In the genomic region with DNA sequence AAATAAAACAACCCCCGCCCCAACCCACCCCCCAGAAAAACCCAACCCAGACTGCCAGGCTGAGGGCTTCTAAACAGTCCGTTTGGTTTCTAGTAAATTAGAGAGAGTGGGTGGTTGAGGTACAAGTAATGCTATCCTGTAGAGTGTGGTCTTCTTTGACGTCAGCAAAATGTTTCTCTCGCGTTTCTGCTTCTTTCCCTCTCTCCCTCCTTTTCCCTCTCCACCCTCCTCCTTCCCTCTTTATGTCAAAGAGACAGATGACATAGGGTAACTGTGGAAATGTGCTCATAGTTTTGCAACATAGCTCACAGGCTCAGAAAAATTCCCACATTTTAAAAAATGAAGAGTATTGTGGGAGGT, we compare ENCODE assay signal across 1 cellular context.
TF ChIP-seq lines count a peak whose summit lies in the region.

No MANE protein-coding gene starts in this region.

TF ChIP-seq in GM12878, 131 proteins besides CTCF, POLR2A, EP300 and RAD21 (continued from another document):
- no peak for TF ChIP-seq ZBTB4 (CRISPR knock-in tag; IDR thresholded peaks at IDR 0.05)
- TF ChIP-seq CREM (IDR thresholded peaks at IDR 0.05; ENCODE audit: low read depth) = peak; percentile 71
- TF ChIP-seq, protein P1, sequence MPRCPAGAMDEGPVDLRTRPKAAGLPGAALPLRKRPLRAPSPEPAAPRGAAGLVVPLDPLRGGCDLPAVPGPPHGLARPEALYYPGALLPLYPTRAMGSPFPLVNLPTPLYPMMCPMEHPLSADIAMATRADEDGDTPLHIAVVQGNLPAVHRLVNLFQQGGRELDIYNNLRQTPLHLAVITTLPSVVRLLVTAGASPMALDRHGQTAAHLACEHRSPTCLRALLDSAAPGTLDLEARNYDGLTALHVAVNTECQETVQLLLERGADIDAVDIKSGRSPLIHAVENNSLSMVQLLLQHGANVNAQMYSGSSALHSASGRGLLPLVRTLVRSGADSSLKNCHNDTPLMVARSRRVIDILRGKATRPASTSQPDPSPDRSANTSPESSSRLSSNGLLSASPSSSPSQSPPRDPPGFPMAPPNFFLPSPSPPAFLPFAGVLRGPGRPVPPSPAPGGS (IDR thresholded peaks at IDR 0.05; ENCODE audit: borderline replicate concordance, insufficient read depth, low read depth, low read length, poor library complexity, severe bottlenecking) = no peak
- no peak for TF ChIP-seq SREBF2 (IDR thresholded peaks at IDR 0.05; ENCODE audit: low read length)
- TF ChIP-seq, protein P2, sequence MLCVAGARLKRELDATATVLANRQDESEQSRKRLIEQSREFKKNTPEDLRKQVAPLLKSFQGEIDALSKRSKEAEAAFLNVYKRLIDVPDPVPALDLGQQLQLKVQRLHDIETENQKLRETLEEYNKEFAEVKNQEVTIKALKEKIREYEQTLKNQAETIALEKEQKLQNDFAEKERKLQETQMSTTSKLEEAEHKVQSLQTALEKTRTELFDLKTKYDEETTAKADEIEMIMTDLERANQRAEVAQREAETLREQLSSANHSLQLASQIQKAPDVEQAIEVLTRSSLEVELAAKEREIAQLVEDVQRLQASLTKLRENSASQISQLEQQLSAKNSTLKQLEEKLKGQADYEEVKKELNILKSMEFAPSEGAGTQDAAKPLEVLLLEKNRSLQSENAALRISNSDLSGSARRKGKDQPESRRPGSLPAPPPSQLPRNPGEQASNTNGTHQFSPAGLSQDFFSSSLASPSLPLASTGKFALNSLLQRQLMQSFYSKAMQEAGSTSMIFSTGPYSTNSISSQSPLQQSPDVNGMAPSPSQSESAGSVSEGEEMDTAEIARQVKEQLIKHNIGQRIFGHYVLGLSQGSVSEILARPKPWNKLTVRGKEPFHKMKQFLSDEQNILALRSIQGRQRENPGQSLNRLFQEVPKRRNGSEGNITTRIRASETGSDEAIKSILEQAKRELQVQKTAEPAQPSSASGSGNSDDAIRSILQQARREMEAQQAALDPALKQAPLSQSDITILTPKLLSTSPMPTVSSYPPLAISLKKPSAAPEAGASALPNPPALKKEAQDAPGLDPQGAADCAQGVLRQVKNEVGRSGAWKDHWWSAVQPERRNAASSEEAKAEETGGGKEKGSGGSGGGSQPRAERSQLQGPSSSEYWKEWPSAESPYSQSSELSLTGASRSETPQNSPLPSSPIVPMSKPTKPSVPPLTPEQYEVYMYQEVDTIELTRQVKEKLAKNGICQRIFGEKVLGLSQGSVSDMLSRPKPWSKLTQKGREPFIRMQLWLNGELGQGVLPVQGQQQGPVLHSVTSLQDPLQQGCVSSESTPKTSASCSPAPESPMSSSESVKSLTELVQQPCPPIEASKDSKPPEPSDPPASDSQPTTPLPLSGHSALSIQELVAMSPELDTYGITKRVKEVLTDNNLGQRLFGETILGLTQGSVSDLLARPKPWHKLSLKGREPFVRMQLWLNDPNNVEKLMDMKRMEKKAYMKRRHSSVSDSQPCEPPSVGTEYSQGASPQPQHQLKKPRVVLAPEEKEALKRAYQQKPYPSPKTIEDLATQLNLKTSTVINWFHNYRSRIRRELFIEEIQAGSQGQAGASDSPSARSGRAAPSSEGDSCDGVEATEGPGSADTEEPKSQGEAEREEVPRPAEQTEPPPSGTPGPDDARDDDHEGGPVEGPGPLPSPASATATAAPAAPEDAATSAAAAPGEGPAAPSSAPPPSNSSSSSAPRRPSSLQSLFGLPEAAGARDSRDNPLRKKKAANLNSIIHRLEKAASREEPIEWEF (IDR thresholded peaks at IDR 0.05; ENCODE audit: insufficient replicate concordance, low read depth, low read length) = no peak
- TF ChIP-seq, protein P3, sequence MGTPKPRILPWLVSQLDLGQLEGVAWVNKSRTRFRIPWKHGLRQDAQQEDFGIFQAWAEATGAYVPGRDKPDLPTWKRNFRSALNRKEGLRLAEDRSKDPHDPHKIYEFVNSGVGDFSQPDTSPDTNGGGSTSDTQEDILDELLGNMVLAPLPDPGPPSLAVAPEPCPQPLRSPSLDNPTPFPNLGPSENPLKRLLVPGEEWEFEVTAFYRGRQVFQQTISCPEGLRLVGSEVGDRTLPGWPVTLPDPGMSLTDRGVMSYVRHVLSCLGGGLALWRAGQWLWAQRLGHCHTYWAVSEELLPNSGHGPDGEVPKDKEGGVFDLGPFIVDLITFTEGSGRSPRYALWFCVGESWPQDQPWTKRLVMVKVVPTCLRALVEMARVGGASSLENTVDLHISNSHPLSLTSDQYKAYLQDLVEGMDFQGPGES (IDR thresholded peaks at IDR 0.05) = no peak
- TF ChIP-seq EED (IDR thresholded peaks at IDR 0.05; ENCODE audit: low read depth) = peak; percentile 44; the same call in 1 of the 2 replicates
- TF ChIP-seq PBX3 (IDR thresholded peaks at IDR 0.05; ENCODE audit: insufficient replicate concordance, low read depth, low read length) = no peak
- TF ChIP-seq SP1 (IDR thresholded peaks at IDR 0.05; ENCODE audit: low read depth, low read length) = peak; percentile 41
- TF ChIP-seq MTA3 (IDR thresholded peaks at IDR 0.05; ENCODE audit: borderline replicate concordance, low read length) = no peak
- peak; percentile 78 for TF ChIP-seq IKZF1 (conservative IDR thresholded peaks at IDR 0.05)
- TF ChIP-seq, protein P4, sequence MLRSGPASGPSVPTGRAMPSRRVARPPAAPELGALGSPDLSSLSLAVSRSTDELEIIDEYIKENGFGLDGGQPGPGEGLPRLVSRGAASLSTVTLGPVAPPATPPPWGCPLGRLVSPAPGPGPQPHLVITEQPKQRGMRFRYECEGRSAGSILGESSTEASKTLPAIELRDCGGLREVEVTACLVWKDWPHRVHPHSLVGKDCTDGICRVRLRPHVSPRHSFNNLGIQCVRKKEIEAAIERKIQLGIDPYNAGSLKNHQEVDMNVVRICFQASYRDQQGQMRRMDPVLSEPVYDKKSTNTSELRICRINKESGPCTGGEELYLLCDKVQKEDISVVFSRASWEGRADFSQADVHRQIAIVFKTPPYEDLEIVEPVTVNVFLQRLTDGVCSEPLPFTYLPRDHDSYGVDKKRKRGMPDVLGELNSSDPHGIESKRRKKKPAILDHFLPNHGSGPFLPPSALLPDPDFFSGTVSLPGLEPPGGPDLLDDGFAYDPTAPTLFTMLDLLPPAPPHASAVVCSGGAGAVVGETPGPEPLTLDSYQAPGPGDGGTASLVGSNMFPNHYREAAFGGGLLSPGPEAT (IDR thresholded peaks at IDR 0.05; ENCODE audit: low read depth) = peak; percentile 10; the same call in 1 of the 2 replicates
- TF ChIP-seq, protein P5, sequence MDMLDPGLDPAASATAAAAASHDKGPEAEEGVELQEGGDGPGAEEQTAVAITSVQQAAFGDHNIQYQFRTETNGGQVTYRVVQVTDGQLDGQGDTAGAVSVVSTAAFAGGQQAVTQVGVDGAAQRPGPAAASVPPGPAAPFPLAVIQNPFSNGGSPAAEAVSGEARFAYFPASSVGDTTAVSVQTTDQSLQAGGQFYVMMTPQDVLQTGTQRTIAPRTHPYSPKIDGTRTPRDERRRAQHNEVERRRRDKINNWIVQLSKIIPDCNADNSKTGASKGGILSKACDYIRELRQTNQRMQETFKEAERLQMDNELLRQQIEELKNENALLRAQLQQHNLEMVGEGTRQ (IDR thresholded peaks at IDR 0.05; ENCODE audit: borderline replicate concordance, low read depth, low read length) = no peak
- TF ChIP-seq ZNF384 (IDR thresholded peaks at IDR 0.05; ENCODE audit: borderline replicate concordance, low read depth, low read length) = no peak
- TF ChIP-seq, protein P6, sequence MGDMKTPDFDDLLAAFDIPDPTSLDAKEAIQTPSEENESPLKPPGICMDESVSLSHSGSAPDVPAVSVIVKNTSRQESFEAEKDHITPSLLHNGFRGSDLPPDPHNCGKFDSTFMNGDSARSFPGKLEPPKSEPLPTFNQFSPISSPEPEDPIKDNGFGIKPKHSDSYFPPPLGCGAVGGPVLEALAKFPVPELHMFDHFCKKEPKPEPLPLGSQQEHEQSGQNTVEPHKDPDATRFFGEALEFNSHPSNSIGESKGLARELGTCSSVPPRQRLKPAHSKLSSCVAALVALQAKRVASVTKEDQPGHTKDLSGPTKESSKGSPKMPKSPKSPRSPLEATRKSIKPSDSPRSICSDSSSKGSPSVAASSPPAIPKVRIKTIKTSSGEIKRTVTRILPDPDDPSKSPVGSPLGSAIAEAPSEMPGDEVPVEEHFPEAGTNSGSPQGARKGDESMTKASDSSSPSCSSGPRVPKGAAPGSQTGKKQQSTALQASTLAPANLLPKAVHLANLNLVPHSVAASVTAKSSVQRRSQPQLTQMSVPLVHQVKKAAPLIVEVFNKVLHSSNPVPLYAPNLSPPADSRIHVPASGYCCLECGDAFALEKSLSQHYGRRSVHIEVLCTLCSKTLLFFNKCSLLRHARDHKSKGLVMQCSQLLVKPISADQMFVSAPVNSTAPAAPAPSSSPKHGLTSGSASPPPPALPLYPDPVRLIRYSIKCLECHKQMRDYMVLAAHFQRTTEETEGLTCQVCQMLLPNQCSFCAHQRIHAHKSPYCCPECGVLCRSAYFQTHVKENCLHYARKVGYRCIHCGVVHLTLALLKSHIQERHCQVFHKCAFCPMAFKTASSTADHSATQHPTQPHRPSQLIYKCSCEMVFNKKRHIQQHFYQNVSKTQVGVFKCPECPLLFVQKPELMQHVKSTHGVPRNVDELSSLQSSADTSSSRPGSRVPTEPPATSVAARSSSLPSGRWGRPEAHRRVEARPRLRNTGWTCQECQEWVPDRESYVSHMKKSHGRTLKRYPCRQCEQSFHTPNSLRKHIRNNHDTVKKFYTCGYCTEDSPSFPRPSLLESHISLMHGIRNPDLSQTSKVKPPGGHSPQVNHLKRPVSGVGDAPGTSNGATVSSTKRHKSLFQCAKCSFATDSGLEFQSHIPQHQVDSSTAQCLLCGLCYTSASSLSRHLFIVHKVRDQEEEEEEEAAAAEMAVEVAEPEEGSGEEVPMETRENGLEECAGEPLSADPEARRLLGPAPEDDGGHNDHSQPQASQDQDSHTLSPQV (IDR thresholded peaks at IDR 0.05) = peak; percentile 89; the same call in 1 of the 2 replicates
- peak; percentile 29; the same call in 1 of the 2 replicates for TF ChIP-seq ZNF687 (IDR thresholded peaks at IDR 0.05)
- 0 out of 2 replicates have a peak, but pooled peaks have one; percentile 57 for TF ChIP-seq PAX5 (IDR thresholded peaks at IDR 0.05; ENCODE audit: borderline replicate concordance, low read depth, low read length)
- TF ChIP-seq NFIC (IDR thresholded peaks at IDR 0.05; ENCODE audit: low read depth, low read length) = no peak
- no peak for TF ChIP-seq GABPA (IDR thresholded peaks at IDR 0.05; ENCODE audit: low read depth)
- TF ChIP-seq EZH2 (IDR thresholded peaks at IDR 0.05; ENCODE audit: borderline replicate concordance, control insufficient read depth, low read depth, low read length) = no peak
- no peak for TF ChIP-seq SUZ12 (IDR thresholded peaks at IDR 0.05; ENCODE audit: unreplicated experiment)
